Comparison of ENCODE assay signal across 1 cellular context in genomic region chr11:102599642-102600261, GRCh38.
TF ChIP-seq lines count a peak whose summit lies in the region.

No MANE protein-coding gene starts in this region.

TF ChIP-seq in GM12878, 131 proteins besides CTCF, POLR2A, EP300 and RAD21 (continued from another document):
- peak; percentile 30; the same call in 1 of the 2 replicates for TF ChIP-seq RAD51 (IDR thresholded peaks at IDR 0.05)
- no peak for TF ChIP-seq GATAD2B (conservative IDR thresholded peaks at IDR 0.05; ENCODE audit: low read depth)
- no peak for TF ChIP-seq EGR1 (IDR thresholded peaks at IDR 0.05; ENCODE audit: borderline replicate concordance in 1 of 2, low read depth in 2 of 2, low read length in 2 of 2)
- no peak for TF ChIP-seq E2F4 (IDR thresholded peaks at IDR 0.05; ENCODE audit: low read depth, low read length)
- TF ChIP-seq REST (IDR thresholded peaks at IDR 0.05; ENCODE audit: low read depth, low read length), result no peak
- TF ChIP-seq HDAC2 (IDR thresholded peaks at IDR 0.05), result no peak
- no peak for TF ChIP-seq NFXL1 (IDR thresholded peaks at IDR 0.05; ENCODE audit: borderline replicate concordance)
- peak; percentile 52; the same call in 1 of the 2 replicates for TF ChIP-seq DPF2 (IDR thresholded peaks at IDR 0.05)
- TF ChIP-seq RBBP5 (conservative IDR thresholded peaks at IDR 0.05), result no peak
- no peak for TF ChIP-seq MXI1 (IDR thresholded peaks at IDR 0.05; ENCODE audit: low read depth, low read length)
- TF ChIP-seq EED (IDR thresholded peaks at IDR 0.05; ENCODE audit: low read depth), result no peak
- no peak for TF ChIP-seq CUX1 (IDR thresholded peaks at IDR 0.05; ENCODE audit: insufficient replicate concordance, low read depth, low read length)
- no peak for TF ChIP-seq RFX5 (IDR thresholded peaks at IDR 0.05; ENCODE audit: low read depth, low read length)
- TF ChIP-seq HDAC6 (IDR thresholded peaks at IDR 0.05; ENCODE audit: unreplicated experiment), result no peak
- peak; percentile 76 for TF ChIP-seq BCL11A (IDR thresholded peaks at IDR 0.05; ENCODE audit: low read depth, low read length)
- TF ChIP-seq TCF7 (IDR thresholded peaks at IDR 0.05; ENCODE audit: borderline replicate concordance), result no peak
- TF ChIP-seq ASH2L (IDR thresholded peaks at IDR 0.05; ENCODE audit: borderline replicate concordance, low read depth), result no peak
- TF ChIP-seq ATF7 (IDR thresholded peaks at IDR 0.05; ENCODE audit: low read depth), result peak; percentile 87
- 0 out of 2 replicates have a peak, but pooled peaks have one; percentile 22 for TF ChIP-seq MTA3 (IDR thresholded peaks at IDR 0.05; ENCODE audit: borderline replicate concordance, low read length)
- no peak for TF ChIP-seq ZBTB11 (CRISPR knock-in tag; IDR thresholded peaks at IDR 0.05)
- no peak for TF ChIP-seq ZNF217 (IDR thresholded peaks at IDR 0.05)
- TF ChIP-seq IRF5 (IDR thresholded peaks at IDR 0.05; ENCODE audit: borderline replicate concordance), result no peak
- TF ChIP-seq YY1 (IDR thresholded peaks at IDR 0.05; ENCODE audit: low read depth, low read length), result no peak
- no peak for TF ChIP-seq NKRF (conservative IDR thresholded peaks at IDR 0.05)
- peak; percentile 77; the same call in 1 of the 2 replicates for TF ChIP-seq NFIC (IDR thresholded peaks at IDR 0.05; ENCODE audit: low read depth, low read length)
- no peak for TF ChIP-seq ZZZ3 (IDR thresholded peaks at IDR 0.05; ENCODE audit: control insufficient read depth, insufficient read length, low read depth)
- no peak for TF ChIP-seq ZNF687 (IDR thresholded peaks at IDR 0.05)
- peak; percentile 81 for TF ChIP-seq MTA2 (IDR thresholded peaks at IDR 0.05; ENCODE audit: low read depth)
